Comparison of ENCODE assay signal across 28 cellular contexts in genomic region chr19:17149393-17150135, GRCh38.
DNase-seq lines count a peak whose midpoint lies in the region; ATAC-seq, FAIRE-seq and TF ChIP-seq lines count a peak whose summit lies in the region.
"Had no signal": no experiment of that assay in that cellular context is flagged by ENCODE, and none has a peak within 500 bp of the region (broad histone marks: within the 10 kb centered on the region; RNA-seq: fewer than 3 reads in every experiment).

No MANE protein-coding gene starts in this region.

- H2AFZ ChIP-seq in H1 (ENCODE audit: low read length), result no peak overlapping the region

- H3K4me2 ChIP-seq in H1 (ENCODE audit: insufficient read depth in 1 of 2, low read depth in 2 of 2, low read length in 2 of 2), result no peak overlapping the region

- H2BK15ac ChIP-seq in H1 (ENCODE audit: low read length), result no peak overlapping the region

- 0 out of 2 replicates have a peak overlapping the region, but pooled peaks have one; percentile 60 for H2BK12ac ChIP-seq in H1 (ENCODE audit: low read depth, low read length)

- no peak overlapping the region for H3K14ac ChIP-seq in H1 (ENCODE audit: insufficient read length)

- no peaks in the 10 kb centered on the region for H3K9me3 Mint-ChIP-seq in MCF 10A (ENCODE audit: unreplicated experiment)
- H3K9me3 Mint-ChIP-seq: activated CD4-positive, alpha-beta memory T cell treated with anti-CD3 and anti-CD28 coated beads, Interleukin-2, amount 10 ng/mL, durations not matched to agents 7 days and 5 days; activated naive CD4-positive, alpha-beta T cell treated with anti-CD3 and anti-CD28 coated beads, Interleukin-2, amount 50 U/mL, for 72 hours; CD8-positive, alpha-beta T cell; memory B cell had no signal

- no peaks in the 10 kb centered on the region for H3K27me3 Mint-ChIP-seq in MCF 10A (ENCODE audit: insufficient read depth, unreplicated experiment)
- H3K27me3 Mint-ChIP-seq: activated CD4-positive, alpha-beta memory T cell treated with anti-CD3 and anti-CD28 coated beads, Interleukin-2, amount 10 ng/mL, durations not matched to agents 7 days and 5 days; IgD-negative memory B cell; memory B cell had no signal

- H3K79me1 ChIP-seq in H1 (ENCODE audit: low read depth, low read length), result no peaks in the 10 kb centered on the region

- H3K4me3 Mint-ChIP-seq in MCF 10A (ENCODE audit: unreplicated experiment), result no peak overlapping the region
- H3K4me3 Mint-ChIP-seq: activated CD4-positive, alpha-beta memory T cell treated with anti-CD3 and anti-CD28 coated beads, Interleukin-2, amount 10 ng/mL, durations not matched to agents 7 days and 5 days; CD8-positive, alpha-beta T cell; IgD-negative memory B cell; memory B cell had no signal

- no peak overlapping the region for H4K8ac ChIP-seq in H1 (ENCODE audit: extremely low read depth, insufficient read depth, low read length)

- POLR2A ChIA-PET in MCF 10A (lab: Yijun Ruan, JAX), result interaction anchor here (0.8 kb wide), 1 partner anchor 607 kb away, joined by 3 read pairs; no protein-coding TSS in a partner anchor
- POLR2A ChIA-PET in H1 (lab: Charles Lee; ENCODE audit: partially characterized antibody), result interaction anchor here (0.6 to 1.0 kb wide), 2 partner anchors 13 to 1041 kb away, joined by 4 read pairs; no protein-coding TSS in a partner anchor

- no peak for TF ChIP-seq POLR2A in breast epithelium (IDR thresholded peaks at IDR 0.05)
- no peak for TF ChIP-seq POLR2A in H1 (IDR thresholded peaks at IDR 0.05; ENCODE audit: control extremely low read depth in 1 of 2, low read depth in 2 of 2, low read length in 2 of 2)
- no peak for TF ChIP-seq POLR2A in spleen (IDR thresholded peaks at IDR 0.05)

- H3K27ac ChIP-seq in breast epithelium (peak overlapping the region; percentile 46 to 63), H1 (ENCODE audit: low read depth, low read length) (no peak overlapping the region), lower lobe of right lung (no peak overlapping the region), spleen (peak overlapping the region; percentile 36 to 74 (median 60))
- H3K27ac ChIP-seq: stomach, thyroid gland had no signal

- no peak for FAIRE-seq in H1 (lab: Jason Lieb, UNC)
- FAIRE-seq: astrocyte, GM12892, H54, islet of Langerhans, RCC 7860 had no signal

- no peak overlapping the region for H3K4me3 ChIP-seq in breast epithelium
- no peak overlapping the region for H3K4me3 ChIP-seq in H1 (ENCODE audit: extremely low read depth in 1 of 4, insufficient read depth in 2 of 4, low read depth in 3 of 4, low read length in 4 of 4)
- H3K4me3 ChIP-seq in lower lobe of right lung, result no peak overlapping the region
- no peak overlapping the region for H3K4me3 ChIP-seq in spleen
- H3K4me3 ChIP-seq: dorsolateral prefrontal cortex, skin epidermis, stomach, thyroid gland had no signal

- H2BK5ac ChIP-seq in H1 (ENCODE audit: low read depth, low read length), result no peak overlapping the region

- peak; percentile 48 to 66 for ATAC-seq in lower lobe of right lung
- ATAC-seq in GM21390 (IDR thresholded peaks at IDR 0.05; ENCODE audit: unreplicated experiment), result no peak
- ATAC-seq in GM21423 (IDR thresholded peaks at IDR 0.05; ENCODE audit: unreplicated experiment), result no peak
- ATAC-seq: activated naive CD4-positive, alpha-beta T cell treated with anti-CD3 and anti-CD28 coated beads, Interleukin-2, amount 50 U/mL, for 72 hours; CD8-positive, alpha-beta T cell had no signal

- H2BK120ac ChIP-seq in H1 (replicated peaks; ENCODE audit: low read depth, low read length), result no peak overlapping the region

- no peak for TF ChIP-seq EP300 in H1 (IDR thresholded peaks at IDR 0.05; ENCODE audit: borderline replicate concordance in 1 of 2, low read depth in 2 of 2, low read length in 2 of 2)

- H3K56ac ChIP-seq in H1 (replicated peaks; ENCODE audit: insufficient read length, low read depth, low read length), result no peak overlapping the region

- H4K5ac ChIP-seq in H1 (ENCODE audit: insufficient read length, low read depth, low read length), result no peak overlapping the region

- H3K27ac Mint-ChIP-seq in MCF 10A (ENCODE audit: low read depth, unreplicated experiment), result no peak overlapping the region
- H3K27ac Mint-ChIP-seq: activated CD4-positive, alpha-beta memory T cell treated with anti-CD3 and anti-CD28 coated beads, Interleukin-2, amount 10 ng/mL, durations not matched to agents 7 days and 5 days; CD8-positive, alpha-beta T cell; memory B cell had no signal

- H3K4ac ChIP-seq in H1 (replicated peaks; ENCODE audit: insufficient read length, low read depth, low read length), result no peak overlapping the region

- no peak overlapping the region for H3K18ac ChIP-seq in H1 (ENCODE audit: extremely low read depth, low read length)

- no peaks in the 10 kb centered on the region; a peak in 1 of 4 replicates for H3K79me2 ChIP-seq in H1 (ENCODE audit: control insufficient read depth in 1 of 2, insufficient read depth in 2 of 2, low read length in 2 of 2)

- H3K9ac ChIP-seq in H1 (replicated peaks in 1 of 4; ENCODE audit: extremely low read depth in 1 of 4, low read depth in 3 of 4, low read length in 3 of 4), result no peak overlapping the region

- H3K23ac ChIP-seq in H1 (ENCODE audit: insufficient read length), result no peak overlapping the region

- CTCF ChIA-PET in MCF 10A (lab: Yijun Ruan, JAX) (interaction anchor here (0.5 to 0.6 kb wide), 3 partner anchors 25 to 293 kb away, joined by 3 to 4 read pairs (median 3); no protein-coding TSS in a partner anchor), H1 (lab: Charles Lee; ENCODE audit: partially characterized antibody) (interaction anchor here (0.6 to 1.4 kb wide), 3 partner anchors 10 to 82 kb away, joined by 3 to 4 read pairs (median 4); no protein-coding TSS in a partner anchor)

- 81% methylated on average over 13 of the region's 13 CpGs; no CpG with 5 or more reads in 1 of the 2 experiments for WGBS in H1 (ENCODE audit: extremely low coverage in 1 of 2, insufficient coverage in 1 of 2, insufficient read length in 1 of 2, insufficient replicate concordance in 2 of 2, low coverage in 1 of 2, low lambda C conversion rate in 2 of 2, missing lambda C conversion rate in 1 of 2), 2 experiments
- WGBS in spleen, 5 donors, result 66 to 87% (median 76%) methylated on average over 11 to 13 of the region's 13 CpGs

- no peak for TF ChIP-seq RAD21 in H1 (IDR thresholded peaks at IDR 0.05 in 1 of 2, conservative IDR thresholded peaks at IDR 0.05 in 1 of 2; ENCODE audit: low read depth in 2 of 2, low read length in 2 of 2)

- H2AK5ac ChIP-seq in H1 (ENCODE audit: low read depth, low read length), result no peak overlapping the region

- H3K27me3 ChIP-seq in breast epithelium, result no peaks in the 10 kb centered on the region
- no peaks in the 10 kb centered on the region for H3K27me3 ChIP-seq in H1 (replicated peaks in 1 of 4; ENCODE audit: control insufficient read depth in 3 of 4, extremely low read depth in 1 of 4, insufficient read depth in 3 of 4, low read length in 3 of 4)
- H3K27me3 ChIP-seq in lower lobe of right lung (ENCODE audit: low read depth), result no peaks in the 10 kb centered on the region
- no peaks in the 10 kb centered on the region for H3K27me3 ChIP-seq in spleen (replicated peaks in 1 of 7)
- H3K27me3 ChIP-seq: dorsolateral prefrontal cortex, stomach, thyroid gland had no signal

- H4K20me1 ChIP-seq in H1 (replicated peaks in 1 of 2; ENCODE audit: control insufficient read depth in 1 of 2, insufficient read depth in 2 of 2, low read length in 2 of 2), result peaks cover 0 to 6% of the 10 kb centered on the region in 2 experiments

- H2BK20ac ChIP-seq in H1 (ENCODE audit: low read length), result no peak overlapping the region

- H3K36me3 ChIP-seq in breast epithelium, result no peaks in the 10 kb centered on the region
- H3K36me3 ChIP-seq in H1 (ENCODE audit: control insufficient read depth in 2 of 4, insufficient read depth in 4 of 4, low read length in 3 of 4), result peaks cover 3 to 12% (median 7%) of the 10 kb centered on the region in 4 experiments; a peak in 7 of 8 replicates
- peaks cover 78% of the 10 kb centered on the region for H3K36me3 ChIP-seq in lower lobe of right lung
- peaks cover 4 to 100% (median 64%) of the 10 kb centered on the region in 6 donors for H3K36me3 ChIP-seq in spleen

- BruUV-seq in MCF 10A (replicated peaks; lab: Mats Ljungman, UMichigan), result no TSS peak

- H3K4me1 ChIP-seq in breast epithelium (no peaks in the 10 kb centered on the region), H1 (replicated peaks in 1 of 4; ENCODE audit: control insufficient read depth in 3 of 4, insufficient read depth in 4 of 4, low read length in 3 of 4) (no peaks in the 10 kb centered on the region), lower lobe of right lung (peaks cover 5% of the 10 kb centered on the region), spleen (peaks cover 0 to 37% (median 16%) of the 10 kb centered on the region in 6 donors)
- H3K4me1 ChIP-seq: stomach had no signal

- peaks cover 8% of the 10 kb centered on the region; the same call in 1 of the 2 replicates for H3K23me2 ChIP-seq in H1 (ENCODE audit: low read depth, low read length)

- H3K4me1 Mint-ChIP-seq in MCF 10A (ENCODE audit: insufficient read depth, unreplicated experiment), result no peaks in the 10 kb centered on the region
- H3K4me1 Mint-ChIP-seq: activated CD4-positive, alpha-beta memory T cell treated with anti-CD3 and anti-CD28 coated beads, Interleukin-2, amount 10 ng/mL, durations not matched to agents 7 days and 5 days had no signal

- intact Hi-C loops in breast epithelium (cut with DNase I; ENCODE audit: low total_unique reads), result no loop called here
- intact Hi-C loops in MCF 10A (cut with micrococcal nuclease), result no loop called here
- intact Hi-C loops in lower lobe of right lung (cut with DNase I), result loop anchor here (10.0 kb wide), 1 partner anchor 85 kb away; no protein-coding TSS in a partner anchor
- intact Hi-C loops in spleen (cut with DNase I; ENCODE audit: low total_unique reads), result no loop called here

- H4K91ac ChIP-seq in H1 (replicated peaks; ENCODE audit: insufficient read length, low read length), result no peak overlapping the region

- H3K36me3 Mint-ChIP-seq in MCF 10A (ENCODE audit: insufficient read depth, unreplicated experiment), result peaks cover 38% of the 10 kb centered on the region

- DNase-seq in breast epithelium (ENCODE audit: low spot score in 2 of 2), result no peak
- DNase-seq in MCF 10A (ENCODE audit: unreplicated experiment), result no peak
- no peak for DNase-seq in H1 (ENCODE audit: low read depth in 1 of 2, low spot score in 2 of 2)
- no peak for DNase-seq in lower lobe of right lung
- DNase-seq in spleen, result no peak
- no peak for DNase-seq in NCI-H146 treated with DMSO at 0.1 percent for 48 hours (lab: John Stamatoyannopoulos, UW; ENCODE audit: unreplicated experiment)
- DNase-seq: activated CD4-positive, alpha-beta memory T cell treated with anti-CD3 and anti-CD28 coated beads, Interleukin-2, amount 10 ng/mL, durations not matched to agents 7 days and 5 days; activated CD4-positive, alpha-beta T cell treated with anti-CD3 and anti-CD28 coated beads for 1 hour; CD8-positive, alpha-beta T cell; central memory CD4-positive, alpha-beta T cell; dorsolateral prefrontal cortex; EL; NCI-H1092 treated with DMSO at 0.1 percent for 48 hours; NCI-H2029; NCI-H226; stomach; thyroid gland had no signal

- TF ChIP-seq CTCF in breast epithelium (IDR thresholded peaks at IDR 0.05) (no peak), MCF 10A (IDR thresholded peaks at IDR 0.05; ENCODE audit: unreplicated experiment) (no peak), H1 (IDR thresholded peaks at IDR 0.05; ENCODE audit: control extremely low read depth in 1 of 3, insufficient read depth in 1 of 3, low read depth in 1 of 3, low read length in 3 of 3) (no peak), lower lobe of right lung (IDR thresholded peaks at IDR 0.05) (no peak), spleen (IDR thresholded peaks at IDR 0.05 in 8 of 11, conservative IDR thresholded peaks at IDR 0.05 in 3 of 11) (no peak)

- H3K9me3 ChIP-seq in breast epithelium (no peaks in the 10 kb centered on the region), H1 (ENCODE audit: insufficient read depth in 2 of 2, low read depth in 1 of 2, low read length in 1 of 2) (no peaks in the 10 kb centered on the region), lower lobe of right lung (no peaks in the 10 kb centered on the region), spleen (no peaks in the 10 kb centered on the region)
- H3K9me3 ChIP-seq: stomach, thyroid gland had no signal

Comparison
In these comparisons a context has a peak if more than half of its experiments do, and no peak if none do; other contexts are left out.
1. H3K27ac ChIP-seq: peak in breast epithelium (2 of 2) and spleen (8 of 8); none in H1 (single experiment) and lower lobe of right lung (single experiment).
2. ATAC-seq: peak in lower lobe of right lung (2 of 2); none in GM21390 (single experiment) and GM21423 (single experiment).